In the genomic region with DNA sequence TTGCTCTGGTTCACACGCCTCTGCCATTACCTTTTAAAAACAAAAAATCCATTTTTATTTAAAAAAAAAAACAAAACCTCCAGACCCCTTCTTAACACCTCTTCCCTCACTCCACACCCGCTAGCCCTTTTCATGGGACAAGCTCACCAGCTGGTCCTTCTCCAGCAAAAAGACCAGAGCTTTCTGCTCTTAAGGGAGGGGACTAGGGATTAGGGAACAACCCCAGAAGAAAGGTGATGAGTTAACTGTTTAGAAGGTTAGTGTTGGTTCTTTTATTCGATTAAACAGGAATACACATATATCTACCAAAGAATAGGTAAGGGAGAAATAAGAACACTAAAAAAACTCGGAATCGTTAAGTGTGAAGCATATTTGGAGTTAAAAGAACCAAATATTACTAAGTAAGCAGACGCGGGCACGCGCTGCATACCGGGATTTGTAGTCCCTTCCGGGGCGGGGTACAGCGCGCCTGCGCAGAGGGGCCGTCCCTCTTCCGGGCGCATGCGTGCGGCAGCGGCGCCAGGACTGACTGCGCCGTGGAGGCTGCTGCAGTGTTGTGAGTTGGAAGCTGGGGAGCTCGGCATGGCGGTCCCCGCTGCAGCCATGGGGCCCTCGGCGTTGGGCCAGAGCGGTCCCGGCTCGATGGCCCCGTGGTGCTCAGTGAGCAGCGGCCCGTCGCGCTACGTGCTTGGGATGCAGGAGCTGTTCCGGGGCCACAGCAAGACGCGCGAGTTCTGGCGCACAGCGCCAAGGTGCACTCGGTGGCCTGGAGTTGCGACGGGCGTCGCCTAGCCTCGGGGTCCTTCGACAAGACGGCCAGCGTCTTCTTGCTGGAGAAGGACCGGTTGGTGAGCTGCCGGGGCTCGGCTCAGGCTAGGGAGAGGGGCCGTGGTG, we compare ENCODE assay signal across 8 cellular contexts.
DNase-seq lines count a peak whose midpoint lies in the region; ATAC-seq and TF ChIP-seq lines count a peak whose summit lies in the region.
"Not testable (repeated sequence)": the region's sequence is repeated elsewhere in the genome, so short reads cannot be mapped to it uniquely, and the experiment has no call there.

No MANE protein-coding gene starts in this region.

- H3K27me3 Mint-ChIP-seq in activated T-cell treated with anti-CD3 and anti-CD28 coated beads, Interleukin-2, amount 50 U/mL, for 4 hours (ENCODE audit: low read depth), result not testable (repeated sequence)

- not testable (repeated sequence) for H3K79me2 ChIP-seq in Loucy (ENCODE audit: insufficient read depth, low read length)

- H3K4me1 Mint-ChIP-seq in activated T-cell treated with anti-CD3 and anti-CD28 coated beads, Interleukin-2, amount 50 U/mL, for 4 hours (ENCODE audit: low read depth), result not testable (repeated sequence)

- H3K27me3 ChIP-seq in Loucy (ENCODE audit: insufficient read depth, low read length, poor library complexity, severe bottlenecking); thymus (ENCODE audit: control insufficient read depth, insufficient read depth): not testable (repeated sequence)

- not testable (repeated sequence) for DNase-seq in activated T-cell treated with anti-CD3 and anti-CD28 coated beads, Interleukin-2, amount 50 U/mL, for 4 hours; fibroblast of the aortic adventitia (ENCODE audit: low read depth)
- DNase-seq in mucosa of descending colon, result peak in 2 of 3 donors; percentile 26 to 59

- not testable (repeated sequence) for H3K27ac ChIP-seq in thymus (ENCODE audit: low read depth)

- H3F3A ChIP-seq in Loucy (ENCODE audit: low read depth), result not testable (repeated sequence)

- intact Hi-C loops in mucosa of descending colon (cut with DNase I, micrococcal nuclease), result not testable (repeated sequence)

- peak overlapping the region; percentile 48 for H3K9ac ChIP-seq in Loucy (ENCODE audit: low read depth, low read length, poor library complexity, severe bottlenecking)

- not testable (repeated sequence) for H3K9me3 ChIP-seq in Loucy (ENCODE audit: insufficient read depth, low read depth, low read length); mucosa of descending colon; thymus (ENCODE audit: control insufficient read depth)

- not testable (repeated sequence) for H3K9me3 Mint-ChIP-seq in activated T-cell treated with anti-CD3 and anti-CD28 coated beads, Interleukin-2, amount 50 U/mL, for 4 hours

- H3K4me1 ChIP-seq in Loucy (ENCODE audit: insufficient read depth, low read length, poor library complexity, severe bottlenecking); mucosa of descending colon (ENCODE audit: low read depth); thymus (ENCODE audit: control insufficient read depth, insufficient read depth, low read length): not testable (repeated sequence)

- peak; percentile 82 for ATAC-seq in GM21360 (IDR thresholded peaks at IDR 0.05; ENCODE audit: unreplicated experiment)
- peak; percentile 80 for ATAC-seq in HG02981 (IDR thresholded peaks at IDR 0.05; ENCODE audit: unreplicated experiment)
- ATAC-seq in activated T-cell treated with anti-CD3 and anti-CD28 coated beads, Interleukin-2, amount 50 U/mL, for 4 hours, result peak; percentile 92 to 95
- peak; percentile 94 for ATAC-seq in mucosa of descending colon

- not testable (repeated sequence) for H4K20me1 ChIP-seq in Loucy (ENCODE audit: insufficient read depth, low read length, poor library complexity, severe bottlenecking)

- H3K4me3 ChIP-seq in GM08714 (ENCODE audit: low read length) (peak overlapping the region; percentile 60; the same call in 1 of the 2 replicates), fibroblast of the aortic adventitia (ENCODE audit: low read depth, low read length) (peak overlapping the region; percentile 53), thymus (ENCODE audit: low read length) (peak overlapping the region; percentile 34)
- not testable (repeated sequence) for H3K4me3 ChIP-seq in Loucy (ENCODE audit: low read length, poor library complexity, severe bottlenecking); mucosa of descending colon

- not testable (repeated sequence) for H3K4me2 ChIP-seq in Loucy (ENCODE audit: low read depth, low read length, poor library complexity, severe bottlenecking)

- not testable (repeated sequence) for H3K36me3 Mint-ChIP-seq in activated T-cell treated with anti-CD3 and anti-CD28 coated beads, Interleukin-2, amount 50 U/mL, for 4 hours (ENCODE audit: insufficient read depth)

- not testable (repeated sequence) for H3K36me3 ChIP-seq in Loucy (ENCODE audit: insufficient read depth, low read length); mucosa of descending colon (ENCODE audit: low read depth); thymus (ENCODE audit: control insufficient read depth, insufficient read depth)

- not testable (repeated sequence) for TF ChIP-seq CTCF in Loucy (conservative IDR thresholded peaks at IDR 0.05; ENCODE audit: low read length); fibroblast of the aortic adventitia (IDR thresholded peaks at IDR 0.05; ENCODE audit: insufficient read depth, low read length); mucosa of descending colon (IDR thresholded peaks at IDR 0.05)

- H3K9me2 ChIP-seq in Loucy (replicated peaks; ENCODE audit: low read depth, low read length), result not testable (repeated sequence)

- peak overlapping the region; percentile 78 for H3K4me3 Mint-ChIP-seq in activated T-cell treated with anti-CD3 and anti-CD28 coated beads, Interleukin-2, amount 50 U/mL, for 4 hours

- WGBS in thymus, result 3% methylated on average over 41 of the region's 57 CpGs

- H2AFZ ChIP-seq in Loucy (ENCODE audit: low read length), result not testable (repeated sequence)
